In genomic region chrX:24380273-24381036, GRCh38 we compare ENCODE assay signal across 2 cellular contexts.
TF ChIP-seq lines count a peak whose summit lies in the region.

No MANE protein-coding gene starts in this region.

TF ChIP-seq in GM23338, 12 proteins besides CTCF, POLR2A, EP300 and RAD21 (continued from another document):
- TF ChIP-seq ZNF462 (CRISPR knock-in tag; IDR thresholded peaks at IDR 0.05) = no peak
- no peak for TF ChIP-seq STAT1 (IDR thresholded peaks at IDR 0.05; ENCODE audit: unreplicated experiment)
- no peak for TF ChIP-seq POLR2AphosphoS5 (IDR thresholded peaks at IDR 0.05; ENCODE audit: low read depth)
- no peak for TF ChIP-seq ZNF114 (CRISPR knock-in tag; IDR thresholded peaks at IDR 0.05)
- TF ChIP-seq EZH2 (IDR thresholded peaks at IDR 0.05; ENCODE audit: low read depth, unreplicated experiment) = no peak
- TF ChIP-seq REST (IDR thresholded peaks at IDR 0.05; ENCODE audit: unreplicated experiment) = no peak
- no peak for TF ChIP-seq ZNF331 (CRISPR knock-in tag; IDR thresholded peaks at IDR 0.05; ENCODE audit: low read depth)
- no peak for TF ChIP-seq CREB1 (CRISPR knock-in tag; IDR thresholded peaks at IDR 0.05; ENCODE audit: low read depth)
- TF ChIP-seq NANOG (IDR thresholded peaks at IDR 0.05; ENCODE audit: borderline replicate concordance) = no peak
TF ChIP-seq in GM23338: peak in this region for 0.

TF ChIP-seq in WTC11, 78 proteins besides CTCF, POLR2A, EP300 and RAD21 (continued from another document):
- no peak for TF ChIP-seq ZNF532 (CRISPR knock-in tag; IDR thresholded peaks at IDR 0.05; ENCODE audit: borderline replicate concordance)
- no peak for TF ChIP-seq MLX (CRISPR knock-in tag; IDR thresholded peaks at IDR 0.05)
- no peak for TF ChIP-seq GABPB1 (CRISPR knock-in tag; IDR thresholded peaks at IDR 0.05)
- TF ChIP-seq PRDM15 (CRISPR knock-in tag; IDR thresholded peaks at IDR 0.05) = no peak
- TF ChIP-seq RELA (CRISPR knock-in tag; IDR thresholded peaks at IDR 0.05; ENCODE audit: borderline replicate concordance) = no peak
